35 cellular contexts compared by ENCODE assay signal in genomic region chr5:80725446-80725845, GRCh38.
"Had no signal": no experiment of that assay in that cellular context is flagged by ENCODE, and none has a peak within 500 bp of the region (broad histone marks: within the 10 kb centered on the region; RNA-seq: fewer than 3 reads in every experiment).

No MANE protein-coding gene starts in this region.

- H3K4me3 ChIP-seq: MG63 had no signal

- DNase-seq: Karpas-422, Kasumi-1, MG63, MM.1S, MV-4-11, NCI-H1048, NCI-H1092, NCI-H1092 treated with DMSO at 0.1 percent for 48 hours, NCI-H1105, NCI-H1105 treated with DMSO at 0.1 percent for 48 hours, NCI-H1417, NCI-H1417 treated with DMSO at 0.1 percent for 48 hours, NCI-H1436, NCI-H1436 treated with DMSO at 0.1 percent for 48 hours, NCI-H146, NCI-H1694, NCI-H1694 treated with DMSO at 0.1 percent for 48 hours, NCI-H187, NCI-H187 treated with DMSO at 0.1 percent for 48 hours, NCI-H1930, NCI-H2029, NCI-H2029 treated with DMSO at 0.1 percent for 48 hours, NCI-H2081, NCI-H2081 treated with DMSO at 0.1 percent for 48 hours, NCI-H2107, NCI-H2171, NCI-H2171 treated with DMSO at 0.1 percent for 48 hours, NCI-H2227 treated with DMSO at 0.1 percent for 48 hours, NCI-H226, NCI-H345, NCI-H446, NCI-H446 treated with DMSO at 0.1 percent for 48 hours, NCI-H510A, NCI-H510A treated with DMSO at 0.1 percent for 48 hours, NCI-H524 had no signal

- H3K9me3 ChIP-seq: MG63 had no signal

- H3K27me3 ChIP-seq: MG63 had no signal
